In genomic region chr1:47405697-47406096, GRCh38 we compare ENCODE assay signal across 1 cellular context.
TF ChIP-seq lines count a peak whose summit lies in the region.

No MANE protein-coding gene starts in this region.

TF ChIP-seq in WTC11, 78 proteins besides CTCF, POLR2A, EP300 and RAD21 (continued from another document):
- TF ChIP-seq NR3C1 (CRISPR knock-in tag; conservative IDR thresholded peaks at IDR 0.05; ENCODE audit: low read depth) (no peak), SMAD3 (CRISPR knock-in tag; IDR thresholded peaks at IDR 0.05; ENCODE audit: borderline replicate concordance) (no peak), ARID4B (CRISPR knock-in tag; IDR thresholded peaks at IDR 0.05; ENCODE audit: borderline replicate concordance) (no peak), ZNF423 (CRISPR knock-in tag; IDR thresholded peaks at IDR 0.05) (no peak), HMGXB4 (CRISPR knock-in tag; IDR thresholded peaks at IDR 0.05) (no peak), RORB (CRISPR knock-in tag; IDR thresholded peaks at IDR 0.05) (no peak)
